20 cellular contexts compared by ENCODE assay signal in genomic region chr7:55154096-55154495, GRCh38.
"Had no signal": no experiment of that assay in that cellular context is flagged by ENCODE, and none has a peak within 500 bp of the region (broad histone marks: within the 10 kb centered on the region; RNA-seq: fewer than 3 reads in every experiment).

No MANE protein-coding gene starts in this region.

- H3K4me3 ChIP-seq: esophagus squamous epithelium, gastroesophageal sphincter, left ventricle myocardium inferior, lower lobe of right lung, right atrium auricular region, smooth muscle cell, suprapubic skin, thyroid gland had no signal

- DNase-seq: cerebellar nuclear complex; effector memory CD8-positive, alpha-beta T cell; esophagus squamous epithelium; foreskin fibroblast; glutamatergic neuron; immature natural killer cell; left ventricle myocardium inferior; lower lobe of right lung; naive B cell; stimulated activated CD4-positive, alpha-beta T cell treated with anti-CD3 and anti-CD28 coated beads, Interleukin-4, amount 100 ng/mL, for 1 hour; stimulated activated CD8-positive, alpha-beta memory T cell treated with anti-CD3 and anti-CD28 coated beads, Interleukin-4, amount 100 ng/mL, for 48 hours; stimulated activated naive CD8-positive, alpha-beta T cell treated with anti-CD3 and anti-CD28 coated beads, Interleukin-15, Interleukin-2, amounts not matched to agents 100 U/mL and 50 U/mL, for 24 hours; thyroid gland had no signal

- H3K9me3 ChIP-seq: esophagus squamous epithelium, gastroesophageal sphincter, left ventricle myocardium inferior, lower lobe of right lung, right atrium auricular region, suprapubic skin, thyroid gland had no signal

- H2AFZ ChIP-seq: parathyroid adenoma had no signal

- H3K4me1 ChIP-seq: esophagus squamous epithelium, lower lobe of right lung, parathyroid adenoma, right atrium auricular region, suprapubic skin had no signal

- ATAC-seq: effector memory CD8-positive, alpha-beta T cell; gastroesophageal sphincter; lower lobe of right lung; stimulated activated effector memory CD8-positive, alpha-beta T cell treated with anti-CD3 and anti-CD28 coated beads, Interleukin-12 subunit alpha, Interleukin-12 subunit beta, amount 100 ng/mL, for 72 hours; stimulated activated naive CD8-positive, alpha-beta T cell treated with anti-CD3 and anti-CD28 coated beads, Interleukin-15, Interleukin-2, amounts not matched to agents 100 U/mL and 50 U/mL, for 24 hours had no signal

- H3K79me2 ChIP-seq: parathyroid adenoma had no signal

- H3K4me2 ChIP-seq: smooth muscle cell had no signal

- H3K27ac ChIP-seq: epithelial cell of prostate, esophagus squamous epithelium, gastroesophageal sphincter, left ventricle myocardium inferior, lower lobe of right lung, parathyroid adenoma, right atrium auricular region, suprapubic skin, thyroid gland had no signal

- H3K9ac ChIP-seq: parathyroid adenoma had no signal

- H3K27me3 ChIP-seq: esophagus squamous epithelium, gastroesophageal sphincter, right atrium auricular region, suprapubic skin, thyroid gland had no signal
